Comparison of ENCODE assay signal across 23 cellular contexts in the genomic region with DNA sequence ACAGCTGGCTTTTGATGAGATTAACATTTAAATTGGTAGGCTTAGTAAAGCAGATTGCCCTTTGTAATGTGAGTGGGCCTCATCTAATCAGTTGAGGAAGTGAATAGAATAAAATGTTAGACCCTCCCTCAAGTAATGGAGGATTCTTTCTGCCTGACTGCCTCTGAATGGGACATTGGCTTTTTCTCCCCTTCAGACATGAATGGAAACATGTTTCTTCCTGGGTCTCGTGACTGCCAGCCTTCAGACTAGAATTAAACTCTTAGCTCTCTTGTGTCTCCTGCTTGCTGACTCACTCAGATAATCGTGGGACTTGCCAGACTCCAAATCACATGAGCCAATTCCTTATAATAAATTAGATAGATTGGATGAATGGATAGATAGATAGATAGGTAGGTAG.
DNase-seq lines count a peak whose midpoint lies in the region; ATAC-seq, FAIRE-seq and TF ChIP-seq lines count a peak whose summit lies in the region.
"Had no signal": no experiment of that assay in that cellular context is flagged by ENCODE, and none has a peak within 500 bp of the region (broad histone marks: within the 10 kb centered on the region; RNA-seq: fewer than 3 reads in every experiment).

No MANE protein-coding gene starts in this region.

- ATAC-seq in GM21360 (IDR thresholded peaks at IDR 0.05; ENCODE audit: unreplicated experiment), result no peak
- no peak for ATAC-seq in stimulated activated memory B cell treated with anti-CD40 and anti-IgM and Interleukin-4, amounts not matched to agents 10 μg/mL and 1 μg/mL and 100 μg/mL, for 72 hours

- no peak for TF ChIP-seq CTCF in HEK293 (tag by site-specific recombination; IDR thresholded peaks at IDR 0.05)

- H3K4me3 Mint-ChIP-seq in activated T-cell treated with anti-CD3 and anti-CD28 coated beads, Interleukin-2, amount 50 U/mL, for 24 hours, result no peak overlapping the region
- no peak overlapping the region for H3K4me3 Mint-ChIP-seq in stimulated activated memory B cell treated with anti-CD40 and anti-IgM and Interleukin-4, amounts not matched to agents 10 μg/mL and 1 μg/mL and 100 μg/mL, for 72 hours
- H3K4me3 Mint-ChIP-seq: CD4-positive, CD25-positive, alpha-beta regulatory T cell had no signal

- H3K27me3 ChIP-seq in small intestine (ENCODE audit: control insufficient read depth in 2 of 2, insufficient read depth in 2 of 2, low read length in 2 of 2), result no peaks in the 10 kb centered on the region
- H3K27me3 ChIP-seq: SJSA1 had no signal

- POLR2A ChIA-PET in HEK293 (lab: Yijun Ruan, JAX), result no interaction called here

- FAIRE-seq in small intestine (lab: Jason Lieb, UNC), result no peak
- FAIRE-seq: HTR-8/SVneo, RCC 7860 had no signal

- DNase-seq in activated T-cell treated with anti-CD3 and anti-CD28 coated beads, Interleukin-2, amount 50 U/mL, for 24 hours, result no peak
- no peak for DNase-seq in activated T-cell treated with anti-CD3 and anti-CD28 coated beads for 4 hours
- DNase-seq in astrocyte of the hippocampus (ENCODE audit: low read depth, low spot score), result peak; percentile 19
- peak; percentile 18 for DNase-seq in small intestine
- DNase-seq: CD4-positive, CD25-positive, alpha-beta regulatory T cell; COR-L47; DMS79 treated with DMSO at 0.1 percent for 48 hours; GOT3; HCEC 1CT; IMR-90; NCI-H1092 treated with DMSO at 0.1 percent for 48 hours; NCI-H146; NCI-H2081; NCI-H446; NCI-H526; OCI-M1 had no signal

- H3K4me1 ChIP-seq in HEK293 (ENCODE audit: control insufficient read depth, insufficient read depth, low read length) (no peaks in the 10 kb centered on the region), small intestine (ENCODE audit: control insufficient read depth in 2 of 2, insufficient read depth in 1 of 2, low read depth in 1 of 2, low read length in 1 of 2) (no peaks in the 10 kb centered on the region)
- H3K4me1 ChIP-seq: SJSA1 had no signal

- WGBS in small intestine, 3 donors, result 55 to 67% (median 56%) methylated on average over 2 of the region's 2 CpGs

- H3K36me3 Mint-ChIP-seq in activated T-cell treated with anti-CD3 and anti-CD28 coated beads, Interleukin-2, amount 50 U/mL, for 24 hours (ENCODE audit: low read depth), result peaks cover 66% of the 10 kb centered on the region
- no peaks in the 10 kb centered on the region for H3K36me3 Mint-ChIP-seq in stimulated activated memory B cell treated with anti-CD40 and anti-IgM and Interleukin-4, amounts not matched to agents 10 μg/mL and 1 μg/mL and 100 μg/mL, for 72 hours

- H3K4me1 Mint-ChIP-seq in activated T-cell treated with anti-CD3 and anti-CD28 coated beads, Interleukin-2, amount 50 U/mL, for 24 hours (ENCODE audit: low read depth), result peaks cover 68% of the 10 kb centered on the region
- H3K4me1 Mint-ChIP-seq in stimulated activated memory B cell treated with anti-CD40 and anti-IgM and Interleukin-4, amounts not matched to agents 10 μg/mL and 1 μg/mL and 100 μg/mL, for 72 hours, result no peaks in the 10 kb centered on the region

- no peaks in the 10 kb centered on the region for H3K27me3 Mint-ChIP-seq in activated T-cell treated with anti-CD3 and anti-CD28 coated beads, Interleukin-2, amount 50 U/mL, for 24 hours
- no peaks in the 10 kb centered on the region for H3K27me3 Mint-ChIP-seq in stimulated activated memory B cell treated with anti-CD40 and anti-IgM and Interleukin-4, amounts not matched to agents 10 μg/mL and 1 μg/mL and 100 μg/mL, for 72 hours
- H3K27me3 Mint-ChIP-seq: CD4-positive, CD25-positive, alpha-beta regulatory T cell had no signal

- H3K36me3 ChIP-seq in HEK293 (ENCODE audit: control insufficient read depth in 2 of 2, insufficient read depth in 1 of 2, low read length in 2 of 2) (no peaks in the 10 kb centered on the region), small intestine (ENCODE audit: control insufficient read depth in 2 of 2, insufficient read depth in 2 of 2, low read length in 2 of 2) (no peaks in the 10 kb centered on the region)
- H3K36me3 ChIP-seq: SJSA1 had no signal

- no peaks in the 10 kb centered on the region for H3K9me3 Mint-ChIP-seq in activated T-cell treated with anti-CD3 and anti-CD28 coated beads, Interleukin-2, amount 50 U/mL, for 24 hours
- H3K9me3 Mint-ChIP-seq in stimulated activated memory B cell treated with anti-CD40 and anti-IgM and Interleukin-4, amounts not matched to agents 10 μg/mL and 1 μg/mL and 100 μg/mL, for 72 hours, result peaks cover 6% of the 10 kb centered on the region

- H3K9me3 ChIP-seq in HEK293 (ENCODE audit: control insufficient read depth, insufficient read depth, low read depth, low read length), result no peaks in the 10 kb centered on the region
- no peaks in the 10 kb centered on the region for H3K9me3 ChIP-seq in small intestine (ENCODE audit: control insufficient read depth, low read depth)
- H3K9me3 ChIP-seq: SJSA1 had no signal

- H3K4me3 ChIP-seq in HEK293 (ENCODE audit: low read depth, low read length) (no peak overlapping the region), small intestine (ENCODE audit: low read depth in 1 of 2, low read length in 2 of 2) (no peak overlapping the region)
- H3K4me3 ChIP-seq: SJSA1 had no signal

- peak overlapping the region; percentile 36 for H3K27ac Mint-ChIP-seq in activated T-cell treated with anti-CD3 and anti-CD28 coated beads, Interleukin-2, amount 50 U/mL, for 24 hours
- H3K27ac Mint-ChIP-seq in stimulated activated memory B cell treated with anti-CD40 and anti-IgM and Interleukin-4, amounts not matched to agents 10 μg/mL and 1 μg/mL and 100 μg/mL, for 72 hours, result no peak overlapping the region

- H3K27ac ChIP-seq in HEK293 (ENCODE audit: extremely low read depth, low read depth, low read length), result no peak overlapping the region
- no peak overlapping the region for H3K27ac ChIP-seq in small intestine (ENCODE audit: low read depth in 1 of 2, low read length in 1 of 2)
- H3K27ac ChIP-seq: KMS-11, SJSA1 had no signal

- CTCF ChIA-PET in HEK293 (lab: Yijun Ruan, JAX), result interaction anchor here (0.7 kb wide), 1 partner anchor 80 kb away, joined by 3 read pairs; no protein-coding TSS in a partner anchor

TF ChIP-seq in HEK293, 187 proteins besides CTCF, POLR2A, EP300 and RAD21:
- TF ChIP-seq ZNF10 (tag by site-specific recombination; IDR thresholded peaks at IDR 0.05) (peak; percentile 42; the same call in 1 of the 2 replicates), KLF1 (tag by site-specific recombination; IDR thresholded peaks at IDR 0.05) (no peak)

Comparison
In these comparisons a context has a peak if more than half of its experiments do, and no peak if none do; other contexts are left out.
1. DNase-seq: peak in astrocyte of the hippocampus (single experiment) and small intestine (single experiment); none in activated T-cell treated with anti-CD3 and anti-CD28 coated beads, Interleukin-2, amount 50 U/mL, for 24 hours (single experiment) and activated T-cell treated with anti-CD3 and anti-CD28 coated beads for 4 hours (single experiment).